ENCODE assay signal across 8 cellular contexts in genomic region chr17:2266045-2266864, GRCh38. TPM values are rescaled to one million over a fixed set of nuclear protein-coding genes. Genes with fewer than 3 reads are reported as not detected.
A peak's percentile ranks its signal among the peaks of the same experiment; 100 is the strongest.
DNase-seq lines count a peak whose midpoint lies in the region; ATAC-seq and TF ChIP-seq lines count a peak whose summit lies in the region.

No MANE protein-coding gene starts in this region.

- H3K27me3 Mint-ChIP-seq in T-helper 17 cell: no peaks in the 10 kb centered on the region

- H3K9me3 ChIP-seq in T-helper 17 cell (ENCODE audit: control insufficient read depth, low read length, poor library complexity, severe bottlenecking): no peaks in the 10 kb centered on the region

- H3K36me3 Mint-ChIP-seq in T-helper 17 cell (ENCODE audit: low read depth): peaks cover 4% of the 10 kb centered on the region

- H3K4me1 Mint-ChIP-seq in T-helper 17 cell: peaks cover 48% of the 10 kb centered on the region

- peak overlapping the region; percentile 94 for H3K27ac Mint-ChIP-seq in T-helper 17 cell

- no peak for TF ChIP-seq CTCF in GM12864 (IDR thresholded peaks at IDR 0.05; ENCODE audit: low read depth, low read length, missing control alignments)

- ATAC-seq in HG02588 (IDR thresholded peaks at IDR 0.05; ENCODE audit: unreplicated experiment) (peak; percentile 70), T-helper 17 cell (peak; percentile 90), GM19328 (IDR thresholded peaks at IDR 0.05; ENCODE audit: unreplicated experiment) (no peak)

- peak; percentile 92 for DNase-seq in GM12864 (ENCODE audit: low read depth)
- peak; percentile 31 to 64 (median 55) for DNase-seq in T-helper 17 cell
- peak; percentile 50 for DNase-seq in amniotic epithelial cell (ENCODE audit: low read depth)
- peak; percentile 78 to 81 (median 78) for DNase-seq in stimulated activated CD4-positive, alpha-beta T cell treated with anti-CD3 and anti-CD28 coated beads, TNF-alpha, amount 100 ng/mL, for 48 hours (ENCODE audit: low read depth in 3 of 3)
- no peak for DNase-seq in NCI-H1092 treated with DMSO at 0.1 percent for 48 hours (lab: John Stamatoyannopoulos, UW)
- DNase-seq in hypothalamus (lab: John Stamatoyannopoulos, UW): no peak

- peak overlapping the region; percentile 77 for H3K4me3 Mint-ChIP-seq in T-helper 17 cell

- H3K4me3 ChIP-seq in GM12864 (ENCODE audit: low read depth, low read length): peak overlapping the region; percentile 3; the same call in 1 of the 2 replicates

RNA-seq across cellular contexts. Expression of gene SMG6, which starts 37.3 kb away (rescaled TPM):
- total RNA-seq in T-helper 17 cell: 10 to 100 TPM; 48.3 to 51.6 TPM

RNA-seq across cellular contexts. Expression of gene SRR, which starts 37.5 kb away (rescaled TPM):
- 1 to 10 TPM; 3.4 to 3.9 TPM for total RNA-seq in T-helper 17 cell

Comparison
In these comparisons a context has a peak if more than half of its experiments do, and no peak if none do; other contexts are left out.
1. DNase-seq: peak in GM12864 (single experiment), T-helper 17 cell (3 of 3), amniotic epithelial cell (single experiment) and stimulated activated CD4-positive, alpha-beta T cell treated with anti-CD3 and anti-CD28 coated beads, TNF-alpha, amount 100 ng/mL, for 48 hours (3 of 3); none in NCI-H1092 treated with DMSO at 0.1 percent for 48 hours (single experiment) and hypothalamus (0 of 51).